In the genomic region with DNA sequence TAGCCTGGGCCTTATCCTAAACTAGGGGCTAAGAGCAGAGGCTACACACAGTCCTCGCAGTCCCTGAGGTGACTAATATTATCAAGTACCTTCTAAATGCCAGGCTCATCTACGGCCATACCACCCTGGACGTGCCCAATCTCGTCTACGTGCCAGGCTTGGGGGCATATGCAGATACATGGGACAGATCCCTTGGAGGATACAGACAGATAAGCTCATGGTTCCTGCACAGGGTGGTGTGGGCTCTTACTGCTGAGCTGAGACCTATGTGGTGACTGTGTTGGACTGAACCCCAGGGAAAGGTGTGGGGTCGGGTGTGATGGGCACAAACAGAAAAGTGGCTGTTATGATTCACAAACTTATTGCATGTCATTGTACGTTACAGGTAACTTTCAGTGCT, we compare ENCODE assay signal across 29 cellular contexts.
"Had no signal": no experiment of that assay in that cellular context is flagged by ENCODE, and none has a peak within 500 bp of the region (broad histone marks: within the 10 kb centered on the region; RNA-seq: fewer than 3 reads in every experiment).

No MANE protein-coding gene starts in this region.

- H3K4me3 Mint-ChIP-seq: dendritic cell treated with granulocyte-macrophage colony-stimulating factor and Interleukin-4, amounts not matched to agents 40 ng/mL and 50 ng/mL, for 4 days; endodermal cell; memory B cell; mesothelial cell of epicardium; naive B cell; nephron; stimulated activated naive B cell treated with anti-CD40 and anti-IgM and Interleukin-4, amounts not matched to agents 10 μg/mL and 1 μg/mL and 100 μg/mL, for 72 hours; stimulated activated naive CD8-positive, alpha-beta T cell treated with anti-CD3 and anti-CD28 coated beads, Interleukin-15, amount 100 ng/mL, for 72 hours had no signal

- H3K27me3 ChIP-seq: colonic mucosa, ovary, sigmoid colon, suprapubic skin had no signal

- DNase-seq: colonic mucosa; effector CD8-positive, alpha-beta T cell; endodermal cell; foreskin fibroblast; gastrocnemius medialis; head of caudate nucleus; left ventricle myocardium superior; mucosa of descending colon; naive B cell; occipital lobe; ovary; posterior cingulate gyrus; psoas muscle; right cardiac atrium; sigmoid colon; spleen; stimulated activated CD4-positive, alpha-beta T cell treated with anti-CD3 and anti-CD28 coated beads, Interleukin-4, amount 100 ng/mL, for 4 hours; stimulated activated naive B cell treated with anti-CD40 and anti-IgM and Interleukin-4, amounts not matched to agents 10 μg/mL and 1 μg/mL and 100 μg/mL, for 72 hours; stimulated activated naive CD8-positive, alpha-beta T cell treated with anti-CD3 and anti-CD28 coated beads, Interleukin-15, amount 100 ng/mL, for 72 hours; trophoblast cell had no signal

- H3K27ac ChIP-seq: colonic mucosa, epithelial cell of prostate, gastrocnemius medialis, ovary, psoas muscle, sigmoid colon, spleen, suprapubic skin had no signal

- H3K9me3 ChIP-seq: colonic mucosa, gastrocnemius medialis, mucosa of descending colon, ovary, psoas muscle, sigmoid colon, suprapubic skin had no signal

- ATAC-seq: esophagus mucosa; gastrocnemius medialis; left ventricle myocardium superior; mucosa of descending colon; psoas muscle; right cardiac atrium; stimulated activated naive B cell treated with anti-CD40 and anti-IgM and Interleukin-4, amounts not matched to agents 10 μg/mL and 1 μg/mL and 100 μg/mL, for 72 hours; stimulated activated naive CD8-positive, alpha-beta T cell treated with anti-CD3 and anti-CD28 coated beads, Interleukin-15, amount 100 ng/mL, for 72 hours had no signal

- H3K9me3 Mint-ChIP-seq: dendritic cell treated with granulocyte-macrophage colony-stimulating factor and Interleukin-4, amounts not matched to agents 40 ng/mL and 50 ng/mL, for 4 days; memory B cell; nephron had no signal

- H3K4me1 Mint-ChIP-seq: memory B cell; naive B cell; stimulated activated naive B cell treated with anti-CD40 and anti-IgM and Interleukin-4, amounts not matched to agents 10 μg/mL and 1 μg/mL and 100 μg/mL, for 72 hours; stimulated activated naive CD8-positive, alpha-beta T cell treated with anti-CD3 and anti-CD28 coated beads, Interleukin-15, amount 100 ng/mL, for 72 hours had no signal

- H3K4me1 ChIP-seq: colonic mucosa, gastrocnemius medialis, psoas muscle, sigmoid colon, spleen, suprapubic skin had no signal

- H3K4me3 ChIP-seq: colonic mucosa, gastrocnemius medialis, lung, mucosa of descending colon, ovary, psoas muscle, sigmoid colon, spleen, suprapubic skin had no signal

- H3K36me3 ChIP-seq: colonic mucosa, gastrocnemius medialis, ovary, sigmoid colon, spleen, suprapubic skin had no signal

- H3K36me3 Mint-ChIP-seq: memory B cell, naive B cell had no signal

- FAIRE-seq: keratinocyte had no signal

- H3K27ac Mint-ChIP-seq: dendritic cell treated with granulocyte-macrophage colony-stimulating factor and Interleukin-4, amounts not matched to agents 40 ng/mL and 50 ng/mL, for 4 days; endodermal cell; memory B cell; mesothelial cell of epicardium; naive B cell; stimulated activated naive B cell treated with anti-CD40 and anti-IgM and Interleukin-4, amounts not matched to agents 10 μg/mL and 1 μg/mL and 100 μg/mL, for 72 hours; stimulated activated naive CD8-positive, alpha-beta T cell treated with anti-CD3 and anti-CD28 coated beads, Interleukin-15, amount 100 ng/mL, for 72 hours had no signal
